Comparison of ENCODE assay signal across 9 cellular contexts in the genomic region with DNA sequence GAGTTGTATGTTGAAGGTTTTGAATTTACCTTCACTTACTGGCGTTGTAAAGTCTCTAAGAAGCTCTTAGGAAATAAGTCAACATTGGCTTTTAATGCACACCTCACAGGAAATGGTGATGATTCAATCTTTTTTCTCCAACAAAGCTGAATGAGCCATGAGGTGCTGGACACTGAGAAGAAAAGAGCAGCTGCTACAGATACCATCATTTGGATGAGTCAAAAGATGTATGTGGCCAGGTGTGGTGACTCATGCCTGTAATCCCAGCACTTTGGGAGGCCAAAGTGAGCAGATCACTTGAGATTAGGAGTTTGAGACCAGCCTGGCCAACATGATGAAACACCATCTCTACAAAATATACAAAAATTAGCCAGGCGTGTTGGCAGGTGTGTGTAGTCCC. TPM values are rescaled to one million over a fixed set of nuclear protein-coding genes. Genes with fewer than 3 reads are reported as not detected.
DNase-seq lines count a peak whose midpoint lies in the region; ATAC-seq and TF ChIP-seq lines count a peak whose summit lies in the region.
"Had no signal": no experiment of that assay in that cellular context is flagged by ENCODE, and none has a peak within 500 bp of the region (broad histone marks: within the 10 kb centered on the region; RNA-seq: fewer than 3 reads in every experiment).

No MANE protein-coding gene starts in this region.

- no peaks in the 10 kb centered on the region for H3K36me3 ChIP-seq in CD4-positive, CD25-positive, alpha-beta regulatory T cell (ENCODE audit: control insufficient read depth, insufficient read depth, low read length)

- H3K27me3 ChIP-seq in CD4-positive, CD25-positive, alpha-beta regulatory T cell (ENCODE audit: control insufficient read depth, insufficient read depth, low read length), result no peaks in the 10 kb centered on the region

- TF ChIP-seq CTCF in coronary artery (IDR thresholded peaks at IDR 0.05), result no peak

- no peak overlapping the region for H3K27ac ChIP-seq in CD4-positive, CD25-positive, alpha-beta regulatory T cell (ENCODE audit: insufficient read depth, low read length, poor library complexity, severe bottlenecking)
- no peak overlapping the region for H3K27ac ChIP-seq in coronary artery

- peaks cover 0 to 5% (median 0%) of the 10 kb centered on the region in 7 donors for H3K9me3 Mint-ChIP-seq in CD4-positive, CD25-positive, alpha-beta regulatory T cell

- H3K27me3 Mint-ChIP-seq in CD4-positive, CD25-positive, alpha-beta regulatory T cell, result no peaks in the 10 kb centered on the region

- peaks cover 16 to 29% (median 17%) of the 10 kb centered on the region in 4 donors for H3K4me1 Mint-ChIP-seq in CD4-positive, CD25-positive, alpha-beta regulatory T cell

- no peaks in the 10 kb centered on the region for H3K9me3 ChIP-seq in CD4-positive, CD25-positive, alpha-beta regulatory T cell (ENCODE audit: control insufficient read depth in 2 of 2, low read length in 2 of 2)

- no peaks in the 10 kb centered on the region for H3K36me3 Mint-ChIP-seq in CD4-positive, CD25-positive, alpha-beta regulatory T cell

- peaks cover 4% of the 10 kb centered on the region for H3K4me1 ChIP-seq in CD4-positive, CD25-positive, alpha-beta regulatory T cell (ENCODE audit: control insufficient read depth, insufficient read depth, low read length, poor library complexity, severe bottlenecking)

- peak; percentile 58 to 65 for ATAC-seq in CD4-positive, CD25-positive, alpha-beta regulatory T cell (ENCODE audit: low read depth in 2 of 2)
- ATAC-seq in GM19463 (IDR thresholded peaks at IDR 0.05; ENCODE audit: unreplicated experiment), result peak; percentile 40
- ATAC-seq in GM21576 (IDR thresholded peaks at IDR 0.05; ENCODE audit: unreplicated experiment), result no peak
- ATAC-seq: naive thymus-derived CD4-positive, alpha-beta T cell had no signal

- peak in 1 of 3 donors; percentile 63 for DNase-seq in CD4-positive, CD25-positive, alpha-beta regulatory T cell
- DNase-seq in LHCN-M2 (ENCODE audit: low read depth) (peak; percentile 97), astrocyte of the hippocampus (ENCODE audit: low read depth, low spot score) (peak; percentile 10), coronary artery (ENCODE audit: low spot score) (no peak), 8988T (no peak), HuH-7.5 (ENCODE audit: low spot score) (no peak)

- no peak overlapping the region for H3K4me3 Mint-ChIP-seq in CD4-positive, CD25-positive, alpha-beta regulatory T cell

- H3K4me3 ChIP-seq in CD4-positive, CD25-positive, alpha-beta regulatory T cell (ENCODE audit: low read depth, low read length), result no peak overlapping the region
- H3K4me3 ChIP-seq in coronary artery, result no peak overlapping the region

- peak overlapping the region in 2 of 3 donors; percentile 38 to 39 for H3K27ac Mint-ChIP-seq in CD4-positive, CD25-positive, alpha-beta regulatory T cell

RNA-seq across cellular contexts. Expression of gene IL23R, which starts 3.3 kb away (rescaled TPM):
- total RNA-seq in CD4-positive, CD25-positive, alpha-beta regulatory T cell, result not detected
- under 1 TPM in 3 of 4 donors, not detected in 1; 0.20 to 0.35 (median 0.30) TPM for polyA plus RNA-seq in CD4-positive, CD25-positive, alpha-beta regulatory T cell
- not detected in 2 replicates for total RNA-seq in LHCN-M2 (2014; rRNA removed)
- not detected for polyA plus RNA-seq in LHCN-M2 (2012)

RNA-seq across cellular contexts. Expression of gene C1orf141, which starts 28.2 kb away (rescaled TPM):
- not detected for total RNA-seq in CD4-positive, CD25-positive, alpha-beta regulatory T cell
- polyA plus RNA-seq in CD4-positive, CD25-positive, alpha-beta regulatory T cell, result not detected
- total RNA-seq in LHCN-M2 (2014; rRNA removed), result not detected in 2 replicates
- polyA plus RNA-seq in LHCN-M2 (2012), result not detected
- total RNA-seq: naive thymus-derived CD4-positive, alpha-beta T cell had no signal
- polyA plus RNA-seq: naive thymus-derived CD4-positive, alpha-beta T cell had no signal

Comparison
In these comparisons a context has a peak if more than half of its experiments do, and no peak if none do; other contexts are left out.
1. DNase-seq: peak in LHCN-M2 (single experiment) and astrocyte of the hippocampus (single experiment); none in coronary artery (single experiment), 8988T (single experiment) and HuH-7.5 (single experiment).